Comparison of ENCODE assay signal across 15 cellular contexts in genomic region chr6:142009647-142010046, GRCh38.
A peak's percentile ranks its signal among the peaks of the same experiment; 100 is the strongest.
DNase-seq lines count a peak whose midpoint lies in the region; ATAC-seq, FAIRE-seq and TF ChIP-seq lines count a peak whose summit lies in the region.
"Had no signal": no experiment of that assay in that cellular context is flagged by ENCODE, and none has a peak within 500 bp of the region (broad histone marks: within the 10 kb centered on the region; RNA-seq: fewer than 3 reads in every experiment).

No MANE protein-coding gene starts in this region.

- TF ChIP-seq CTCF in HEK293 (tag by site-specific recombination; IDR thresholded peaks at IDR 0.05) (no peak), fibroblast of villous mesenchyme (IDR thresholded peaks at IDR 0.05; ENCODE audit: insufficient read depth, low read depth, low read length) (no peak)

- H3K4me3 ChIP-seq in HEK293 (ENCODE audit: low read depth, low read length), result no peak overlapping the region
- H3K4me3 ChIP-seq in fibroblast of villous mesenchyme (ENCODE audit: low read depth, low read length), result no peak overlapping the region
- H3K4me3 ChIP-seq in small intestine (ENCODE audit: low read depth in 1 of 2, low read length in 2 of 2), result no peak overlapping the region
- H3K4me3 ChIP-seq: HAP-1 had no signal

- H3K36me3 ChIP-seq in HEK293 (ENCODE audit: control insufficient read depth in 2 of 2, insufficient read depth in 1 of 2, low read length in 2 of 2), result no peaks in the 10 kb centered on the region
- H3K36me3 ChIP-seq in small intestine (ENCODE audit: control insufficient read depth in 2 of 2, insufficient read depth in 2 of 2, low read length in 2 of 2), result no peaks in the 10 kb centered on the region
- H3K36me3 ChIP-seq: HAP-1 had no signal

- no peaks in the 10 kb centered on the region for H3K27me3 ChIP-seq in small intestine (ENCODE audit: control insufficient read depth in 2 of 2, insufficient read depth in 2 of 2, low read length in 2 of 2)

- CTCF ChIA-PET in HEK293 (lab: Yijun Ruan, JAX), result interaction anchor here (0.6 to 4.5 kb wide), 3 partner anchors 9 to 624 kb away, joined by 3 to 21 read pairs (median 3); no protein-coding TSS in a partner anchor

- POLR2A ChIA-PET in HEK293 (lab: Yijun Ruan, JAX), result no interaction called here

- no peak overlapping the region for H3K27ac ChIP-seq in HEK293 (ENCODE audit: extremely low read depth, low read depth, low read length)
- no peak overlapping the region for H3K27ac ChIP-seq in small intestine (ENCODE audit: low read depth in 1 of 2, low read length in 1 of 2)

- peak; percentile 50 for ATAC-seq in SK-N-SH treated with all-trans-retinoic acid at 6 μM for 48 hours
- no peak for ATAC-seq in HG03095 (IDR thresholded peaks at IDR 0.05; ENCODE audit: unreplicated experiment)
- no peak for ATAC-seq in GM19035 (IDR thresholded peaks at IDR 0.05; ENCODE audit: unreplicated experiment)

- H3K4me1 ChIP-seq in HEK293 (ENCODE audit: control insufficient read depth, insufficient read depth, low read length), result no peaks in the 10 kb centered on the region
- H3K4me1 ChIP-seq in small intestine (ENCODE audit: control insufficient read depth in 2 of 2, insufficient read depth in 1 of 2, low read depth in 1 of 2, low read length in 1 of 2), result no peaks in the 10 kb centered on the region
- H3K4me1 ChIP-seq: HAP-1 had no signal

- no peaks in the 10 kb centered on the region for H3K9me3 ChIP-seq in HEK293 (ENCODE audit: control insufficient read depth, insufficient read depth, low read depth, low read length)
- no peaks in the 10 kb centered on the region for H3K9me3 ChIP-seq in small intestine (ENCODE audit: control insufficient read depth, low read depth)
- H3K9me3 ChIP-seq: HAP-1 had no signal

- DNase-seq in fibroblast of villous mesenchyme (ENCODE audit: low read depth), result peak; percentile 51
- peak; percentile 52 for DNase-seq in renal cortical epithelial cell (ENCODE audit: low read depth)
- no peak for DNase-seq in 8988T
- no peak for DNase-seq in small intestine
- DNase-seq: endodermal cell, NCI-H1694 treated with DMSO at 0.1 percent for 48 hours, NCI-H510A, posterior cingulate gyrus had no signal

- 41 to 66% (median 48%) methylated on average over 2 of the region's 2 CpGs for WGBS in small intestine, 3 donors

- no peak for FAIRE-seq in small intestine (lab: Jason Lieb, UNC)
- FAIRE-seq: bronchial epithelial cell, islet of Langerhans had no signal

TF ChIP-seq in HEK293, 187 proteins besides CTCF, POLR2A, EP300 and RAD21:
- TF ChIP-seq MEIS1 (CRISPR knock-in tag; IDR thresholded peaks at IDR 0.05; ENCODE audit: borderline replicate concordance) (peak; percentile 83; the same call in 1 of the 2 replicates), FEZF1 (tag by site-specific recombination; IDR thresholded peaks at IDR 0.05) (peak; percentile 65), ZXDB (tag by site-specific recombination; IDR thresholded peaks at IDR 0.05) (no peak)

TF ChIP-seq in SK-N-SH treated with all-trans-retinoic acid at 6 μM for 48 hours, 23 proteins besides CTCF, POLR2A, EP300 and RAD21:
- TF ChIP-seq ARNTL (CRISPR knock-in tag; IDR thresholded peaks at IDR 0.05; ENCODE audit: borderline replicate concordance, low read depth), result no peak
- no peak for TF ChIP-seq ZNF70 (CRISPR knock-in tag; IDR thresholded peaks at IDR 0.05)

Comparison
In these comparisons a context has a peak if more than half of its experiments do, and no peak if none do; other contexts are left out.
1. DNase-seq: peak in fibroblast of villous mesenchyme (single experiment) and renal cortical epithelial cell (single experiment); none in 8988T (single experiment) and small intestine (single experiment).